ENCODE assay signal across 8 cellular contexts in genomic region chr9:109182940-109183798, GRCh38. TPM values are rescaled to one million over a fixed set of nuclear protein-coding genes. Genes with fewer than 3 reads are reported as not detected.
A peak's percentile ranks its signal among the peaks of the same experiment; 100 is the strongest.
DNase-seq lines count a peak whose midpoint lies in the region; ATAC-seq, FAIRE-seq and TF ChIP-seq lines count a peak whose summit lies in the region.

No MANE protein-coding gene starts in this region.

- no peak overlapping the region for H3K27ac Mint-ChIP-seq in effector memory CD8-positive, alpha-beta T cell

- H3K4me2 ChIP-seq in A549 (no peak overlapping the region), K562 (ENCODE audit: insufficient read depth, low read length) (no peak overlapping the region)

- H3K9me1 ChIP-seq in K562 (ENCODE audit: control insufficient read depth, insufficient read depth, low read length) = no peaks in the 10 kb centered on the region

- H3K4me1 Mint-ChIP-seq in effector memory CD8-positive, alpha-beta T cell (ENCODE audit: low read depth in 2 of 2) = no peaks in the 10 kb centered on the region

- H3K36me3 Mint-ChIP-seq in effector memory CD8-positive, alpha-beta T cell (ENCODE audit: insufficient read depth) = peaks cover 2% of the 10 kb centered on the region

- BruUV-seq in K562 (replicated peaks; lab: Mats Ljungman, UMichigan) = no TSS peak

- 0 out of 3 replicates have a peak, but pooled peaks cover 3% of the 10 kb centered on the region for H3K4me1 ChIP-seq in A549
- no peaks in the 10 kb centered on the region; a peak in 3 of 5 replicates for H3K4me1 ChIP-seq in K562 (replicated peaks in 1 of 2; ENCODE audit: control insufficient read depth in 2 of 2, insufficient read depth in 2 of 2, low read length in 2 of 2)
- no peaks in the 10 kb centered on the region for H3K4me1 ChIP-seq in liver (ENCODE audit: control insufficient read depth in 4 of 4, insufficient read depth in 4 of 4, low read length in 3 of 4)

- H3K9me3 Mint-ChIP-seq in effector memory CD8-positive, alpha-beta T cell = no peaks in the 10 kb centered on the region

- TF ChIP-seq CTCF in A549 (IDR thresholded peaks at IDR 0.05) (peak; percentile 58), GM10266 (IDR thresholded peaks at IDR 0.05; ENCODE audit: control insufficient read depth, insufficient read depth, low read depth, missing control alignments) (peak; percentile 51), LNCaP clone FGC (IDR thresholded peaks at IDR 0.05; ENCODE audit: control insufficient read depth, extremely low read depth, insufficient read depth) (peak; percentile 69), K562 (IDR thresholded peaks at IDR 0.05 in 2 of 3, conservative IDR thresholded peaks at IDR 0.05 in 1 of 3; ENCODE audit: insufficient read depth in 2 of 3, low read depth in 1 of 3, low read length in 3 of 3) (peak; percentile 59 to 88 (median 69)), liver (IDR thresholded peaks at IDR 0.05; ENCODE audit: low read depth, low read length, missing input control) (peak; percentile 42)

- CTCF ChIA-PET in A549 (lab: Yijun Ruan, JAX) = interaction anchor here (0.6 to 3.7 kb wide), 76 partner anchors 10 to 338 kb away, joined by 3 to 46 read pairs (median 5); partner anchors contain the start of gene TMEM245
- CTCF ChIA-PET in K562 (lab: Yijun Ruan, JAX; ENCODE audit: low intra/inter-chr PET ratio) = interaction anchor here (0.5 to 1.2 kb wide), 2 partner anchors 138 to 232 kb away, joined by 3 to 4 read pairs; partner anchors contain the start of gene EPB41L4B

- TF ChIP-seq RAD21 in A549 (conservative IDR thresholded peaks at IDR 0.05 in 1 of 2, IDR thresholded peaks at IDR 0.05 in 1 of 2) (peak; percentile 40 to 41; a peak in 3 of 5 replicates), K562 (CRISPR knock-in tag; conservative IDR thresholded peaks at IDR 0.05 in 1 of 2, IDR thresholded peaks at IDR 0.05 in 1 of 2) (peak; percentile 3 to 21; a peak in 1 of 4 replicates), liver (IDR thresholded peaks at IDR 0.05) (peak; percentile 63 to 68)

- intact Hi-C loops in K562 (cut with micrococcal nuclease) = loop anchor here (5.0 to 10.0 kb wide), 2 partner anchors 86 to 298 kb away; no protein-coding TSS in a partner anchor

- no peaks in the 10 kb centered on the region for H3K9me3 ChIP-seq in A549
- no peaks in the 10 kb centered on the region for H3K9me3 ChIP-seq in K562 (replicated peaks; ENCODE audit: control insufficient read depth, insufficient read depth, low read depth, low read length)
- H3K9me3 ChIP-seq in liver (ENCODE audit: control insufficient read depth in 4 of 4, low read length in 3 of 4) = no peaks in the 10 kb centered on the region

- no peaks in the 10 kb centered on the region; a peak in 1 of 5 replicates for H3K27me3 ChIP-seq in K562 (ENCODE audit: control insufficient read depth in 2 of 2, insufficient read depth in 2 of 2, low read length in 2 of 2)
- no peaks in the 10 kb centered on the region for H3K27me3 ChIP-seq in liver (ENCODE audit: control insufficient read depth in 4 of 4, insufficient read depth in 4 of 4, low read length in 3 of 4)

- POLR2A ChIA-PET in A549 (lab: Yijun Ruan, JAX) = no interaction called here
- POLR2A ChIA-PET in K562 (lab: Yijun Ruan, JAX) = interaction anchor here (0.6 to 1.3 kb wide), 3 partner anchors 21 to 416 kb away, joined by 3 read pairs; no protein-coding TSS in a partner anchor

- ATAC-seq in A549 = peak; percentile 88 to 89
- ATAC-seq in K562 = peak; percentile 93
- ATAC-seq in effector memory CD8-positive, alpha-beta T cell (replicated peaks) = no peak

- FAIRE-seq in A549 (lab: Jason Lieb, UNC) (no peak), K562 (lab: Jason Lieb, UNC) (peak; percentile 92)

- no peak for TF ChIP-seq POLR2A in A549 (IDR thresholded peaks at IDR 0.05; ENCODE audit: low read length)
- TF ChIP-seq POLR2A in K562 (conservative IDR thresholded peaks at IDR 0.05) = no peak

- no peaks in the 10 kb centered on the region for H4K20me1 ChIP-seq in K562 (replicated peaks; ENCODE audit: control insufficient read depth, insufficient read depth, low read length)

- H2AFZ ChIP-seq in K562 (ENCODE audit: low read depth, low read length) = peak overlapping the region; percentile 58

- peaks cover 16 to 20% of the 10 kb centered on the region in 2 donors for H3K27me3 Mint-ChIP-seq in effector memory CD8-positive, alpha-beta T cell

- no peak overlapping the region; a peak in 1 of 4 replicates for H3K9ac ChIP-seq in K562 (ENCODE audit: insufficient read depth in 1 of 2, low read depth in 2 of 2, low read length in 2 of 2)
- no peak overlapping the region for H3K9ac ChIP-seq in liver (ENCODE audit: low read depth in 1 of 2, low read length in 2 of 2)

- no peak overlapping the region for H3K27ac ChIP-seq in A549
- no peak overlapping the region for H3K27ac ChIP-seq in K562 (ENCODE audit: extremely low read depth, low read depth, low read length)
- H3K27ac ChIP-seq in liver (ENCODE audit: low read depth in 1 of 2, low read length in 2 of 2) = no peak overlapping the region

- no peak overlapping the region for H3K4me3 Mint-ChIP-seq in effector memory CD8-positive, alpha-beta T cell

- H3K36me3 ChIP-seq in K562 (ENCODE audit: control insufficient read depth, insufficient read depth, low read length) = no peaks in the 10 kb centered on the region
- H3K36me3 ChIP-seq in liver (ENCODE audit: control insufficient read depth in 4 of 4, insufficient read depth in 3 of 4, low read depth in 1 of 4, low read length in 3 of 4) = no peaks in the 10 kb centered on the region

- H3K4me3 ChIP-seq in A549 (no peak overlapping the region), LNCaP clone FGC (ENCODE audit: low read depth, low read length) (no peak overlapping the region), K562 (no peak overlapping the region), liver (ENCODE audit: low read depth in 1 of 3, low read length in 3 of 3) (no peak overlapping the region)

- no peaks in the 10 kb centered on the region for H3K79me2 ChIP-seq in K562 (ENCODE audit: control insufficient read depth, insufficient read depth, low read length)

- DNase-seq in A549 (ENCODE audit: low read depth in 1 of 2, low spot score in 1 of 2) = peak; percentile 62 to 68
- no peak for DNase-seq in GM10266 (ENCODE audit: extremely low spot score)
- peak; percentile 21 for DNase-seq in LNCaP clone FGC (ENCODE audit: low read depth)
- peak; percentile 40 to 71 (median 56) for DNase-seq in K562 (ENCODE audit: extremely low read depth in 1 of 4, low spot score in 3 of 4)
- DNase-seq in effector CD8-positive, alpha-beta T cell (lab: John Stamatoyannopoulos, UW) = no peak
- no peak for DNase-seq in DMS79 (lab: John Stamatoyannopoulos, UW)
- no peak for DNase-seq in effector memory CD8-positive, alpha-beta T cell

- in situ Hi-C loops in K562 (cut with MboI) = no loop called here

- TF ChIP-seq EP300 in A549 (IDR thresholded peaks at IDR 0.05) (no peak), K562 (IDR thresholded peaks at IDR 0.05; ENCODE audit: low read length) (no peak)

- WGBS in A549 (ENCODE audit: missing lambda C conversion rate) = 50% methylated on average over 12 of the region's 13 CpGs
- WGBS in K562 (ENCODE audit: insufficient coverage, low coverage, missing lambda C conversion rate) = 34% methylated on average over 12 of the region's 13 CpGs
- WGBS in liver = 72% methylated on average over 13 of the region's 13 CpGs

TF ChIP-seq in A549, 52 proteins besides CTCF, POLR2A, EP300 and RAD21 (continues in another document):
- TF ChIP-seq JUN (IDR thresholded peaks at IDR 0.05) (no peak), MAX (IDR thresholded peaks at IDR 0.05) (0 out of 2 replicates have a peak, but pooled peaks have one; percentile 3)

TF ChIP-seq in K562, 482 proteins besides CTCF, POLR2A, EP300 and RAD21 (continues in another document):
- TF ChIP-seq TAL1 (IDR thresholded peaks at IDR 0.05) (no peak), ESRRA (IDR thresholded peaks at IDR 0.05; ENCODE audit: borderline replicate concordance, low read depth) (0 out of 2 replicates have a peak, but pooled peaks have one; percentile 8), HNRNPL (IDR thresholded peaks at IDR 0.05; ENCODE audit: low read depth, low read length) (no peak)

TF ChIP-seq in liver, 16 proteins besides CTCF, POLR2A, EP300 and RAD21 (continues in another document):
- TF ChIP-seq JUND (IDR thresholded peaks at IDR 0.05) = no peak
- TF ChIP-seq MAX (IDR thresholded peaks at IDR 0.05) = no peak
- TF ChIP-seq HNF4G (IDR thresholded peaks at IDR 0.05) = no peak
- no peak for TF ChIP-seq HNF4A (conservative IDR thresholded peaks at IDR 0.05)

RNA-seq across cellular contexts. Expression of gene FRRS1L, which starts 16.1 kb away (rescaled TPM):
- 1.5 TPM in 2 replicates for polyA plus RNA-seq in A549 (2011; rRNA removed)
- 0.24 and 0.26 TPM in 2 replicates for polyA plus RNA-seq in A549 (2012; cell fraction: cytosol; rRNA removed)
- polyA plus RNA-seq in A549 (2012; cell fraction: nucleus; rRNA removed) = 0.06 and 0.17 TPM in 2 replicates
- 0.42 to 0.59 TPM (median 0.54 TPM) in 3 replicates for polyA plus RNA-seq in A549 (2017; fragmentation: RNase III; extraction: RNeasy Plus Mini Kit Qiagen cat#74134 plus additional on column Dnase treatment)
- polyA minus RNA-seq in A549 (2011; rRNA and poly(A)+ RNA removed) = 1.2 and 2.0 TPM in 2 replicates
- 0.02 TPM in 1 of 2 replicates, not detected in the other for total RNA-seq in K562 (2011; cell fraction: chromatin; rRNA removed; ENCODE audit: low replicate concordance)
- total RNA-seq in K562 (2011; cell fraction: nucleolus; rRNA removed) = not detected in 2 replicates
- total RNA-seq in K562 (2011; cell fraction: nucleoplasm; rRNA removed) = not detected in 2 replicates
- not detected in 2 replicates for total RNA-seq in K562 (2014; rRNA removed)
- 0.03 and 0.04 TPM in 2 replicates for total RNA-seq in K562 (2014; rRNA removed; fragmentation: Illumina TruSeq; extraction: Trizol)
- total RNA-seq in K562 (2015; rRNA removed; fragmentation: Illumina TruSeq; extraction: Trizol) = 0.04 TPM in 1 of 2 replicates, not detected in the other
- not detected in 2 replicates for total RNA-seq in K562 (2021)
- polyA plus RNA-seq in K562 (2011; rRNA removed) = 0.01 TPM in 2 replicates
- polyA plus RNA-seq in K562 (2011; cell fraction: cytosol; rRNA removed) = not detected in 2 replicates
- not detected in 2 replicates for polyA plus RNA-seq in K562 (2011; cell fraction: nucleus; rRNA removed)
- polyA plus RNA-seq in K562 (2012) = 0.01 and 0.11 TPM in 2 replicates
- polyA plus RNA-seq in K562 (2014; fragmentation: Illumina TruSeq; extraction: Trizol) = 0.01 TPM in 1 of 2 replicates, not detected in the other
- under 1 TPM in 1 of 2 experiments, not detected in 1; under 0.01 TPM for polyA plus RNA-seq in K562 (2014; fragmentation: Nextera tagmentation; extraction: Ambion mirVana)
- polyA plus RNA-seq in K562 (2014; rRNA removed) = 0.04 TPM in 1 of 2 replicates, not detected in the other
- polyA minus RNA-seq in K562 (2011; rRNA and poly(A)+ RNA removed) = not detected in 2 replicates
- not detected in 2 replicates for polyA minus RNA-seq in K562 (2011; cell fraction: cytosol; rRNA and poly(A)+ RNA removed)
- not detected in 2 replicates for polyA minus RNA-seq in K562 (2011; cell fraction: nucleus; rRNA and poly(A)+ RNA removed)
- total RNA-seq in liver = under 1 TPM; 0.08 to 0.51 TPM
- not detected for polyA plus RNA-seq in liver

Comparison
In these comparisons a context has a peak if more than half of its experiments do, and no peak if none do; other contexts are left out.
1. DNase-seq: peak in A549 (2 of 2), LNCaP clone FGC (single experiment) and K562 (4 of 4); none in GM10266 (single experiment), effector CD8-positive, alpha-beta T cell (single experiment), DMS79 (single experiment) and effector memory CD8-positive, alpha-beta T cell (0 of 3).
2. Of the 35 proteins assayed by ChIP-seq in both K562 and A549: peak only in K562: ESRRA; only in A549: MAX; in both: CTCF, RAD21 and SMC3; in neither: 27; mixed calls (peak in some experiments, not most) for 3.
3. Peak in every context shown above with its lines, with median percentiles within 50 percentile points of each other: CTCF ChIP-seq.